In the genomic region with DNA sequence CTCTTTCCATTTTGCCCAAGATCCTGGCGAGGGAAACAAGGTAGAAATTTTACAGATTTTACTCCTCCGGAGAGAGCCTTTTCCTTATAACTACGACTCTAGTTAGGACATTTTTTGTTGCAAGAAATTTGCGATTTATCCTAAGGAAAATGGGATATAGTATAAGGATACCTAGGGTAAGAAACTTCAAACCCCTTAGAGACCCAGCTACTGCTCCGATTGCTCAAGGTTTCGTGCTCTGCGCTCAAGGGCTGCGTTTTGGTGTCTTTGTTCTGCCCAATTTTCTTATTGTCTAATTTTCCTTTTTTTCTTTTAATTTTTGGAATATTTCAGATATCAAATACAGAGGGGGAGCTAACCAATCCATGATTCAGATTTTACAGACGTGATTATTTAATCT, we compare ENCODE assay signal across 8 cellular contexts. TPM values are rescaled to one million over a fixed set of nuclear protein-coding genes. Genes with fewer than 3 reads are reported as not detected.
DNase-seq lines count a peak whose midpoint lies in the region; ATAC-seq and TF ChIP-seq lines count a peak whose summit lies in the region.

No MANE protein-coding gene starts in this region.

- in situ Hi-C loops in ACHN (cut with HindIII; ENCODE audit: low pct_ligation_motif_present, low pct_unique_long_range_greater_than_20kb, low sequenced_read_pairs), result no loop called here

- POLR2A ChIA-PET in CD8-positive, alpha-beta T cell (lab: Charles Lee), result no interaction called here
- POLR2A ChIA-PET in GM10248 (lab: Yijun Ruan, JAX), result no interaction called here

- H3K4me2 ChIP-seq in Loucy (ENCODE audit: low read depth, low read length, poor library complexity, severe bottlenecking), result peak overlapping the region; percentile 97
- H3K4me2 ChIP-seq in neural progenitor cell, result peak overlapping the region; percentile 98

- peaks cover 11% of the 10 kb centered on the region; the same call in 1 of the 2 replicates for H3F3A ChIP-seq in Loucy (ENCODE audit: low read depth)
- H3F3A ChIP-seq in neural progenitor cell (ENCODE audit: low read depth), result peaks cover 39% of the 10 kb centered on the region

- H3K79me2 ChIP-seq in Loucy (ENCODE audit: insufficient read depth, low read length) (peaks cover 91% of the 10 kb centered on the region), neural progenitor cell (ENCODE audit: low read depth) (peaks cover 60% of the 10 kb centered on the region)

- peaks cover 51% of the 10 kb centered on the region for H4K20me1 ChIP-seq in Loucy (ENCODE audit: insufficient read depth, low read length, poor library complexity, severe bottlenecking)
- peaks cover 23% of the 10 kb centered on the region for H4K20me1 ChIP-seq in neural progenitor cell (ENCODE audit: low read depth)

- no peaks in the 10 kb centered on the region for H3K9me2 ChIP-seq in Loucy (replicated peaks; ENCODE audit: low read depth, low read length)

- H3K9me3 ChIP-seq in CD8-positive, alpha-beta T cell (ENCODE audit: low read length), result no peaks in the 10 kb centered on the region
- H3K9me3 ChIP-seq in Loucy (ENCODE audit: insufficient read depth, low read depth, low read length) (no peaks in the 10 kb centered on the region), neural progenitor cell (ENCODE audit: low read depth) (no peaks in the 10 kb centered on the region)

- DNase-seq in CD8-positive, alpha-beta T cell, result no peak
- DNase-seq in coronary artery (ENCODE audit: low spot score), result no peak
- DNase-seq in neural progenitor cell (ENCODE audit: low spot score), result no peak
- DNase-seq in activated effector memory CD4-positive, alpha-beta T cell treated with Interleukin-2 at 50 U/mL for 16 hours, result no peak
- no peak for DNase-seq in HK-2 (ENCODE audit: unreplicated experiment)
- DNase-seq in ACHN, result no peak
- DNase-seq in GM10248 (ENCODE audit: extremely low spot score), result no peak

- no peaks in the 10 kb centered on the region for H3K27me3 Mint-ChIP-seq in CD8-positive, alpha-beta T cell (ENCODE audit: low read depth)
- H3K27me3 Mint-ChIP-seq in neural progenitor cell (ENCODE audit: insufficient read depth, low read depth), result peaks cover 9% of the 10 kb centered on the region

- intact Hi-C loops in CD8-positive, alpha-beta T cell (cut with DNase I, micrococcal nuclease), result loop anchor here (2.0 to 10.0 kb wide), 9 partner anchors 62 to 1730 kb away; partner anchors contain the start of genes DOP1B (in 2 of the 2), DYRK1A (in 2 of the 2), ETS2 (in 1 of the 2) and SETD4 (in 1 of the 2)

- H2AFZ ChIP-seq in Loucy (ENCODE audit: low read length) (no peak overlapping the region), neural progenitor cell (replicated peaks) (no peak overlapping the region)

- CTCF ChIA-PET in CD8-positive, alpha-beta T cell (lab: Charles Lee), result no interaction called here
- CTCF ChIA-PET in GM10248 (lab: Yijun Ruan, JAX), result no interaction called here

- H3K4me1 Mint-ChIP-seq in CD8-positive, alpha-beta T cell (ENCODE audit: low read depth), result peaks cover 66% of the 10 kb centered on the region
- H3K4me1 Mint-ChIP-seq in neural progenitor cell, result peaks cover 36% of the 10 kb centered on the region

- H3K4me3 Mint-ChIP-seq in CD8-positive, alpha-beta T cell, result peak overlapping the region; percentile 99
- peak overlapping the region; percentile 96 for H3K4me3 Mint-ChIP-seq in neural progenitor cell

- peak overlapping the region; percentile 99 for H3K27ac Mint-ChIP-seq in CD8-positive, alpha-beta T cell
- peak overlapping the region; percentile 94 for H3K27ac Mint-ChIP-seq in neural progenitor cell

- peaks cover 30% of the 10 kb centered on the region for H3K4me1 ChIP-seq in CD8-positive, alpha-beta T cell (ENCODE audit: insufficient read depth, low read length)
- H3K4me1 ChIP-seq in Loucy (ENCODE audit: insufficient read depth, low read length, poor library complexity, severe bottlenecking) (peaks cover 73% of the 10 kb centered on the region), neural progenitor cell (peaks cover 33% of the 10 kb centered on the region)

- H3K27me3 ChIP-seq in CD8-positive, alpha-beta T cell (ENCODE audit: insufficient read depth, low read length), result no peaks in the 10 kb centered on the region
- H3K27me3 ChIP-seq in Loucy (ENCODE audit: insufficient read depth, low read length, poor library complexity, severe bottlenecking) (no peaks in the 10 kb centered on the region), neural progenitor cell (peaks cover 23% of the 10 kb centered on the region)

- H3K27ac ChIP-seq in CD8-positive, alpha-beta T cell (ENCODE audit: low read depth, low read length), result peak overlapping the region; percentile 98
- H3K27ac ChIP-seq in coronary artery (peak overlapping the region in 1 of 2 donors; percentile 97), neural progenitor cell (no peak overlapping the region)

- peaks cover 18% of the 10 kb centered on the region for H3K36me3 Mint-ChIP-seq in CD8-positive, alpha-beta T cell
- peaks cover 21% of the 10 kb centered on the region for H3K36me3 Mint-ChIP-seq in neural progenitor cell

- no peaks in the 10 kb centered on the region for H3K36me3 ChIP-seq in CD8-positive, alpha-beta T cell (ENCODE audit: insufficient read depth, low read length)
- H3K36me3 ChIP-seq in Loucy (ENCODE audit: insufficient read depth, low read length) (no peaks in the 10 kb centered on the region), neural progenitor cell (no peaks in the 10 kb centered on the region)

- ATAC-seq in CD8-positive, alpha-beta T cell, result no peak

- H3K4me3 ChIP-seq in CD8-positive, alpha-beta T cell (ENCODE audit: low read depth, low read length), result peak overlapping the region; percentile 94
- H3K4me3 ChIP-seq in Loucy (ENCODE audit: low read length, poor library complexity, severe bottlenecking), result peak overlapping the region; percentile 88
- H3K4me3 ChIP-seq in coronary artery, result peak overlapping the region; percentile 79
- peak overlapping the region; percentile 86 for H3K4me3 ChIP-seq in neural progenitor cell

- peaks cover 3% of the 10 kb centered on the region for H3K9me3 Mint-ChIP-seq in CD8-positive, alpha-beta T cell
- peaks cover 22% of the 10 kb centered on the region for H3K9me3 Mint-ChIP-seq in neural progenitor cell

- H3K9ac ChIP-seq in Loucy (ENCODE audit: low read depth, low read length, poor library complexity, severe bottlenecking), result peak overlapping the region; percentile 90
- H3K9ac ChIP-seq in neural progenitor cell, result no peak overlapping the region

- TF ChIP-seq CTCF in CD8-positive, alpha-beta T cell (IDR thresholded peaks at IDR 0.05), result no peak
- no peak for TF ChIP-seq CTCF in Loucy (conservative IDR thresholded peaks at IDR 0.05; ENCODE audit: low read length)
- TF ChIP-seq CTCF in coronary artery (IDR thresholded peaks at IDR 0.05), result no peak
- TF ChIP-seq CTCF in neural progenitor cell (IDR thresholded peaks at IDR 0.05), result no peak
- no peak for TF ChIP-seq CTCF in GM10248 (IDR thresholded peaks at IDR 0.05; ENCODE audit: control extremely low read depth, extremely low read depth, low read depth, missing control alignments)

RNA-seq across cellular contexts. Expression of gene TTC3, which starts 1.5 kb away (rescaled TPM):
- 100 to 1,000 TPM; 137 to 141 TPM for total RNA-seq in CD8-positive, alpha-beta T cell
- total RNA-seq in neural progenitor cell (ENCODE audit: low replicate concordance), result 116 and 135 TPM in 2 replicates

RNA-seq across cellular contexts. Expression of gene PIGP, which starts 1.7 kb away (rescaled TPM):
- 10 to 100 TPM; 11.9 to 12.2 TPM for total RNA-seq in CD8-positive, alpha-beta T cell
- total RNA-seq in neural progenitor cell (ENCODE audit: low replicate concordance), result 10.1 and 25.8 TPM in 2 replicates
